36 cellular contexts compared by ENCODE assay signal in the genomic region with DNA sequence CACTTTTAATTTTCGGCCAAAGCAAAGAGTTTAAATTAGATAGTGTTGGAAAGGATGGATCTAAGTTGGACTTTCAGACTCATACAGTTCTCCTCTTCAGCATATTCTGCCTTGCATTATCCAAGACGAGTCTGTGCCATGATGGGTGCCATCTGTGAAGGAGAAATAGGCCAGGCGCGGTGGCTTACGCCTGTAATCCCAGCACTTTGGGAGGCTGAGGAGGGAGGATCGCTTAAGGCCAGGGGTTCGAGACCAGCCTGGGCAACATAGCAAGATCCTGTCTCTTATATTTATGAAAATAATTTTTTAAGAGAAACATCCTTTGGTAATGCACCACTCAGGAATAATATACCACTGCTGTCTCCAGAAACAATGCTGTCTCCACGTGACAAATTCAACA.
"Had no signal": no experiment of that assay in that cellular context is flagged by ENCODE, and none has a peak within 500 bp of the region (broad histone marks: within the 10 kb centered on the region; RNA-seq: fewer than 3 reads in every experiment).

No MANE protein-coding gene starts in this region.

- H3K4me2 ChIP-seq: KMS-11 had no signal

- H3K9me3 ChIP-seq: MG63 had no signal

- H3K36me3 ChIP-seq: MG63 had no signal

- H3K4me3 ChIP-seq: MG63 had no signal

- H3K9ac ChIP-seq: KMS-11 had no signal

- H3K27ac ChIP-seq: KMS-11 had no signal

- DNase-seq: Karpas-422, Kasumi-1, KG1, MG63, MM.1S, MV-4-11, NCI-H1048, NCI-H1092, NCI-H1092 treated with DMSO at 0.1 percent for 48 hours, NCI-H1105, NCI-H1105 treated with DMSO at 0.1 percent for 48 hours, NCI-H1417, NCI-H1417 treated with DMSO at 0.1 percent for 48 hours, NCI-H1436, NCI-H1436 treated with DMSO at 0.1 percent for 48 hours, NCI-H146, NCI-H1694, NCI-H1694 treated with DMSO at 0.1 percent for 48 hours, NCI-H187, NCI-H187 treated with DMSO at 0.1 percent for 48 hours, NCI-H1930, NCI-H2029, NCI-H2029 treated with DMSO at 0.1 percent for 48 hours, NCI-H2081, NCI-H2081 treated with DMSO at 0.1 percent for 48 hours, NCI-H2107, NCI-H2171, NCI-H2171 treated with DMSO at 0.1 percent for 48 hours, NCI-H226, NCI-H345, NCI-H446, NCI-H446 treated with DMSO at 0.1 percent for 48 hours, NCI-H510A, NCI-H510A treated with DMSO at 0.1 percent for 48 hours, NCI-H524 had no signal

- H3K27me3 ChIP-seq: MG63 had no signal
